1 cellular context compared by ENCODE assay signal in genomic region chr7:1028775-1029636, GRCh38.
TF ChIP-seq lines count a peak whose summit lies in the region.

No MANE protein-coding gene starts in this region.

TF ChIP-seq in HepG2, 621 proteins besides CTCF, POLR2A, EP300 and RAD21 (continued from another document and continues in another):
- TF ChIP-seq ZBTB40 (IDR thresholded peaks at IDR 0.05) (no peak), ZBTB40 (CRISPR knock-in tag; IDR thresholded peaks at IDR 0.05) (no peak), IRF1 (CRISPR knock-in tag; IDR thresholded peaks at IDR 0.05; ENCODE audit: low read depth) (no peak), SOX13 (IDR thresholded peaks at IDR 0.05) (no peak), SOX13 (CRISPR knock-in tag; conservative IDR thresholded peaks at IDR 0.05 in 1 of 2, IDR thresholded peaks at IDR 0.05 in 1 of 2) (peak in 1 of 2 experiments; percentile 13; a peak in 1 of 4 replicates), ZNF784 (CRISPR knock-in tag; IDR thresholded peaks at IDR 0.05; ENCODE audit: borderline replicate concordance) (no peak), PAX8 (CRISPR knock-in tag; IDR thresholded peaks at IDR 0.05; ENCODE audit: borderline replicate concordance) (no peak), ZBTB26 (CRISPR knock-in tag; IDR thresholded peaks at IDR 0.05; ENCODE audit: borderline replicate concordance) (peak; percentile 65; the same call in 1 of the 2 replicates), HMG20A (CRISPR knock-in tag; IDR thresholded peaks at IDR 0.05; ENCODE audit: borderline replicate concordance) (peak; percentile 43; the same call in 1 of the 2 replicates), ZNF121 (CRISPR knock-in tag; IDR thresholded peaks at IDR 0.05) (peak; percentile 97), MTF2 (CRISPR knock-in tag; IDR thresholded peaks at IDR 0.05; ENCODE audit: borderline replicate concordance) (no peak), MYPOP (CRISPR knock-in tag; IDR thresholded peaks at IDR 0.05) (0 out of 2 replicates have a peak, but pooled peaks have one; percentile 15), TFDP2 (CRISPR knock-in tag; IDR thresholded peaks at IDR 0.05) (peak; percentile 32; the same call in 1 of the 2 replicates), FOXM1 (CRISPR knock-in tag; IDR thresholded peaks at IDR 0.05) (no peak), USF2 (IDR thresholded peaks at IDR 0.05; ENCODE audit: low read depth, low read length) (0 out of 2 replicates have a peak, but pooled peaks have one; percentile 55), USF2 (CRISPR knock-in tag; IDR thresholded peaks at IDR 0.05; ENCODE audit: borderline replicate concordance) (no peak), DRAP1 (CRISPR knock-in tag; IDR thresholded peaks at IDR 0.05) (peak; percentile 75), HOXA3 (CRISPR knock-in tag; IDR thresholded peaks at IDR 0.05) (peak; percentile 53; the same call in 1 of the 2 replicates), ZZZ3 (CRISPR knock-in tag; IDR thresholded peaks at IDR 0.05; ENCODE audit: borderline replicate concordance) (peak; percentile 68; the same call in 1 of the 2 replicates), YEATS4 (CRISPR knock-in tag; IDR thresholded peaks at IDR 0.05; ENCODE audit: borderline replicate concordance) (peak; percentile 46; the same call in 1 of the 2 replicates), MBNL3 (CRISPR knock-in tag; conservative IDR thresholded peaks at IDR 0.05) (no peak), CHD4 (IDR thresholded peaks at IDR 0.05; ENCODE audit: borderline replicate concordance, low read length) (peak; percentile 33; the same call in 1 of the 2 replicates), TFDP1 (CRISPR knock-in tag; IDR thresholded peaks at IDR 0.05; ENCODE audit: borderline replicate concordance) (peak; percentile 67; the same call in 1 of the 2 replicates), ZBTB43 (CRISPR knock-in tag; conservative IDR thresholded peaks at IDR 0.05) (no peak), KMT2A (CRISPR knock-in tag; IDR thresholded peaks at IDR 0.05) (peak; percentile 16; the same call in 1 of the 2 replicates), TCF7L2 (IDR thresholded peaks at IDR 0.05; ENCODE audit: low read depth, low read length) (no peak), DMAP1 (CRISPR knock-in tag; IDR thresholded peaks at IDR 0.05) (peak; percentile 74), STAT6 (CRISPR knock-in tag; IDR thresholded peaks at IDR 0.05; ENCODE audit: borderline replicate concordance) (no peak), ZNF234 (CRISPR knock-in tag; conservative IDR thresholded peaks at IDR 0.05) (no peak)
